Comparison of ENCODE assay signal across 21 cellular contexts in genomic region chr6:32074996-32075532, GRCh38. TPM values are rescaled to one million over a fixed set of nuclear protein-coding genes. Genes with fewer than 3 reads are reported as not detected.
A peak's percentile ranks its signal among the peaks of the same experiment; 100 is the strongest.
DNase-seq lines count a peak whose midpoint lies in the region; ATAC-seq and TF ChIP-seq lines count a peak whose summit lies in the region.
"Had no signal": no experiment of that assay in that cellular context is flagged by ENCODE, and none has a peak within 500 bp of the region (broad histone marks: within the 10 kb centered on the region; RNA-seq: fewer than 3 reads in every experiment).

No MANE protein-coding gene starts in this region.

- DNase-seq in AG08395 (ENCODE audit: low spot score) (peak; percentile 70), HFFc6 (peak; percentile 27), endodermal cell (no peak), mesothelial cell of epicardium (ENCODE audit: low spot score in 2 of 2, unreplicated experiment in 2 of 2) (no peak), NCI-H1930 (lab: John Stamatoyannopoulos, UW) (no peak), SHP77 treated with DMSO at 0.1 percent for 48 hours (lab: John Stamatoyannopoulos, UW) (no peak), inferior parietal cortex (ENCODE audit: extremely low spot score) (no peak)
- DNase-seq: activated B cell treated with CpG ODN at 0.5 μM for 24 hours; activated naive CD8-positive, alpha-beta T cell treated with anti-CD3 and anti-CD28 coated beads, Interleukin-2, amount 50 U/mL, for 24 hours; DMS79 treated with DMSO at 0.1 percent for 48 hours; hippocampal formation; NCI-H1694; NCI-H226; nucleus accumbens; stomach had no signal

- no peaks in the 10 kb centered on the region for H3K9me3 Mint-ChIP-seq in HFFc6
- H3K9me3 Mint-ChIP-seq in endodermal cell, result no peaks in the 10 kb centered on the region
- H3K9me3 Mint-ChIP-seq in mesothelial cell of epicardium, result no peaks in the 10 kb centered on the region
- no peaks in the 10 kb centered on the region for H3K9me3 Mint-ChIP-seq in activated T-helper 17 cell treated with anti-CD3 and anti-CD28 coated beads, Interleukin-2, amount 50 U/mL, for 72 hours
- H3K9me3 Mint-ChIP-seq: activated B cell treated with CpG ODN at 0.5 μM for 24 hours; activated naive CD8-positive, alpha-beta T cell treated with anti-CD3 and anti-CD28 coated beads, Interleukin-2, amount 50 U/mL, for 24 hours; activated T-helper 1 cell treated with anti-CD3 and anti-CD28 coated beads, Interleukin-12 subunit alpha, Interleukin-12 subunit beta, Interleukin-2, Interleukin-4 antibody, amounts not matched to agents 30 ng/mL and 10 ng/mL and 1 ng/mL, durations not matched to agents 14 hours and 24 hours and 36 hours; T-helper 1 cell treated with Interleukin-12 subunit alpha and Interleukin-12 subunit beta and Interleukin-4 antibody, amounts not matched to agents 30 μg/mL and 1 μg/mL, for 36 hours had no signal

- no peak overlapping the region for H3K9ac ChIP-seq in endodermal cell (ENCODE audit: extremely low read depth, low read length, poor library complexity, severe bottlenecking)

- H3K4me1 Mint-ChIP-seq in HFFc6 (ENCODE audit: low read depth) (peaks cover 38% of the 10 kb centered on the region), endodermal cell (peaks cover 8% of the 10 kb centered on the region), mesothelial cell of epicardium (peaks cover 30% of the 10 kb centered on the region)
- no peaks in the 10 kb centered on the region for H3K4me1 Mint-ChIP-seq in activated T-helper 17 cell treated with anti-CD3 and anti-CD28 coated beads, Interleukin-2, amount 50 U/mL, for 72 hours
- H3K4me1 Mint-ChIP-seq: activated B cell treated with CpG ODN at 0.5 μM for 24 hours; activated naive CD8-positive, alpha-beta T cell treated with anti-CD3 and anti-CD28 coated beads, Interleukin-2, amount 50 U/mL, for 24 hours had no signal

- no peaks in the 10 kb centered on the region for H3K4me1 ChIP-seq in endodermal cell (ENCODE audit: control insufficient read depth, insufficient read depth, low read length)
- H3K4me1 ChIP-seq: stomach had no signal

- H3K27me3 ChIP-seq in endodermal cell (ENCODE audit: control insufficient read depth, insufficient read depth, low read length, poor library complexity, severe bottlenecking), result no peaks in the 10 kb centered on the region
- H3K27me3 ChIP-seq: stomach had no signal

- no peaks in the 10 kb centered on the region for H3K36me3 ChIP-seq in endodermal cell (ENCODE audit: control insufficient read depth, insufficient read depth, low read length)

- no peaks in the 10 kb centered on the region for H3K9me3 ChIP-seq in endodermal cell (ENCODE audit: control insufficient read depth, low read length)
- H3K9me3 ChIP-seq: stomach had no signal

- no peak overlapping the region for H3K4me3 ChIP-seq in endodermal cell (ENCODE audit: low read length)
- H3K4me3 ChIP-seq: stomach had no signal

- no peak overlapping the region for H3K27ac ChIP-seq in endodermal cell (ENCODE audit: low read depth, low read length)

- H3K27ac Mint-ChIP-seq in HFFc6 (peak overlapping the region; percentile 8; the same call in 1 of the 2 replicates), endodermal cell (peak overlapping the region; percentile 38), mesothelial cell of epicardium (peak overlapping the region; percentile 52)
- H3K27ac Mint-ChIP-seq in activated T-helper 17 cell treated with anti-CD3 and anti-CD28 coated beads, Interleukin-2, amount 50 U/mL, for 72 hours, result no peak overlapping the region
- H3K27ac Mint-ChIP-seq: activated B cell treated with CpG ODN at 0.5 μM for 24 hours; activated naive CD8-positive, alpha-beta T cell treated with anti-CD3 and anti-CD28 coated beads, Interleukin-2, amount 50 U/mL, for 24 hours; activated T-helper 1 cell treated with anti-CD3 and anti-CD28 coated beads, Interleukin-12 subunit alpha, Interleukin-12 subunit beta, Interleukin-2, Interleukin-4 antibody, amounts not matched to agents 30 ng/mL and 10 ng/mL and 1 ng/mL, durations not matched to agents 14 hours and 24 hours and 36 hours; T-helper 1 cell treated with Interleukin-12 subunit alpha and Interleukin-12 subunit beta and Interleukin-4 antibody, amounts not matched to agents 30 μg/mL and 1 μg/mL, for 36 hours had no signal

- no peak for ATAC-seq in activated T-helper 17 cell treated with anti-CD3 and anti-CD28 coated beads, Interleukin-2, amount 50 U/mL, for 72 hours (replicated peaks)
- ATAC-seq: activated naive CD8-positive, alpha-beta T cell treated with anti-CD3 and anti-CD28 coated beads, Interleukin-2, amount 50 U/mL, for 24 hours had no signal

- no peak for TF ChIP-seq CTCF in HFFc6 (IDR thresholded peaks at IDR 0.05)
- no peak for TF ChIP-seq CTCF in endodermal cell (conservative IDR thresholded peaks at IDR 0.05)
- TF ChIP-seq CTCF in mesothelial cell of epicardium (IDR thresholded peaks at IDR 0.05; ENCODE audit: unreplicated experiment), result no peak

- no peaks in the 10 kb centered on the region for H3K36me3 Mint-ChIP-seq in HFFc6 (ENCODE audit: low read depth)
- H3K36me3 Mint-ChIP-seq in endodermal cell (ENCODE audit: low read depth), result no peaks in the 10 kb centered on the region
- no peaks in the 10 kb centered on the region for H3K36me3 Mint-ChIP-seq in mesothelial cell of epicardium
- H3K36me3 Mint-ChIP-seq in activated T-helper 17 cell treated with anti-CD3 and anti-CD28 coated beads, Interleukin-2, amount 50 U/mL, for 72 hours (ENCODE audit: low read depth), result no peaks in the 10 kb centered on the region

- H3K27me3 Mint-ChIP-seq in HFFc6 (ENCODE audit: insufficient read depth), result peaks cover 6% of the 10 kb centered on the region
- H3K27me3 Mint-ChIP-seq in endodermal cell (ENCODE audit: insufficient read depth), result peaks cover 1% of the 10 kb centered on the region
- no peaks in the 10 kb centered on the region for H3K27me3 Mint-ChIP-seq in mesothelial cell of epicardium (ENCODE audit: low read depth)
- H3K27me3 Mint-ChIP-seq in activated T-helper 17 cell treated with anti-CD3 and anti-CD28 coated beads, Interleukin-2, amount 50 U/mL, for 72 hours, result peaks cover 7% of the 10 kb centered on the region

- H3K4me3 Mint-ChIP-seq in HFFc6 (no peak overlapping the region), endodermal cell (no peak overlapping the region), mesothelial cell of epicardium (no peak overlapping the region)
- no peak overlapping the region for H3K4me3 Mint-ChIP-seq in activated T-helper 17 cell treated with anti-CD3 and anti-CD28 coated beads, Interleukin-2, amount 50 U/mL, for 72 hours
- H3K4me3 Mint-ChIP-seq: activated B cell treated with CpG ODN at 0.5 μM for 24 hours; activated naive CD8-positive, alpha-beta T cell treated with anti-CD3 and anti-CD28 coated beads, Interleukin-2, amount 50 U/mL, for 24 hours; activated T-helper 1 cell treated with anti-CD3 and anti-CD28 coated beads, Interleukin-12 subunit alpha, Interleukin-12 subunit beta, Interleukin-2, Interleukin-4 antibody, amounts not matched to agents 30 ng/mL and 10 ng/mL and 1 ng/mL, durations not matched to agents 14 hours and 24 hours and 36 hours; T-helper 1 cell treated with Interleukin-12 subunit alpha and Interleukin-12 subunit beta and Interleukin-4 antibody, amounts not matched to agents 30 μg/mL and 1 μg/mL, for 36 hours had no signal

- WGBS in endodermal cell (ENCODE audit: insufficient coverage in 1 of 2, insufficient read length in 1 of 2), 2 experiments, result 77 to 92% methylated on average over 5 to 8 of the region's 8 CpGs

RNA-seq across cellular contexts. Expression of gene TNXB, which starts 34.1 kb away (rescaled TPM):
- total RNA-seq in HFFc6 (2021; fragmentation: NEBNext Ultra II Directional; extraction: Animal tissue kit (Norgen Biotek cat#: 25700)), result 1 to 10 TPM in 1 of 6 experiments, under 1 TPM in 5; 0.28 to 1.4 (median 0.83) TPM
- total RNA-seq in endodermal cell, result 1 to 10 TPM; 4.0 to 9.3 TPM
- 2.2 TPM for polyA plus RNA-seq in endodermal cell (2013, experiment 1 of 2)
- polyA plus RNA-seq in endodermal cell (2013, experiment 2 of 2), result 3.7 TPM
- 10.8 to 13.9 TPM (median 13.6 TPM) in 3 replicates for total RNA-seq in mesothelial cell of epicardium
- total RNA-seq in activated T-helper 17 cell treated with anti-CD3 and anti-CD28 coated beads, Interleukin-2, amount 50 U/mL, for 72 hours, result 10 to 100 TPM in 1 of 2 donors, 1 to 10 TPM in 1; 7.2 to 26.8 TPM

RNA-seq across cellular contexts. Expression of gene CYP21A2, which starts 36.8 kb away (rescaled TPM):
- under 1 TPM in 1 of 6 experiments, not detected in 5; 0.17 TPM for total RNA-seq in HFFc6 (2021; fragmentation: NEBNext Ultra II Directional; extraction: Animal tissue kit (Norgen Biotek cat#: 25700))
- total RNA-seq in endodermal cell, result under 1 TPM in 1 of 2 donors, not detected in 1; 0.35 TPM
- polyA plus RNA-seq in endodermal cell (2013, experiment 1 of 2), result 0.21 TPM
- not detected for polyA plus RNA-seq in endodermal cell (2013, experiment 2 of 2)
- total RNA-seq in mesothelial cell of epicardium, result 0.58 to 1.2 TPM (median 0.91 TPM) in 3 replicates
- total RNA-seq in activated T-helper 17 cell treated with anti-CD3 and anti-CD28 coated beads, Interleukin-2, amount 50 U/mL, for 72 hours, result under 1 TPM; 0.16 to 0.91 TPM
- total RNA-seq: activated B cell treated with CpG ODN at 0.5 μM for 24 hours, M059J, mononuclear cell, stomach, urinary bladder had no signal

RNA-seq across cellular contexts. Expression of gene ATF6B, which starts 53.0 kb away (rescaled TPM):
- 10 to 100 TPM; 80.0 to 96.2 (median 88.7) TPM for total RNA-seq in HFFc6 (2021; fragmentation: NEBNext Ultra II Directional; extraction: Animal tissue kit (Norgen Biotek cat#: 25700))
- total RNA-seq in endodermal cell (10 to 100 TPM; 54.5 to 60.3 TPM), mesothelial cell of epicardium (95.8 to 99.8 TPM (median 96.3 TPM) in 3 replicates)
- polyA plus RNA-seq in endodermal cell (2013, experiment 1 of 2), result 67.3 TPM
- polyA plus RNA-seq in endodermal cell (2013, experiment 2 of 2), result 61.1 TPM
- total RNA-seq in activated T-helper 17 cell treated with anti-CD3 and anti-CD28 coated beads, Interleukin-2, amount 50 U/mL, for 72 hours, result 10 to 100 TPM; 73.4 to 99.9 TPM

RNA-seq across cellular contexts. Expression of gene FKBPL, which starts 55.0 kb away (rescaled TPM):
- total RNA-seq in HFFc6 (2021; fragmentation: NEBNext Ultra II Directional; extraction: Animal tissue kit (Norgen Biotek cat#: 25700)), result 1 to 10 TPM; 4.3 to 6.0 (median 4.9) TPM
- total RNA-seq in endodermal cell, result 1 to 10 TPM; 9.2 to 9.6 TPM
- 8.7 TPM for polyA plus RNA-seq in endodermal cell (2013, experiment 1 of 2)
- 9.2 TPM for polyA plus RNA-seq in endodermal cell (2013, experiment 2 of 2)
- 5.4 to 6.0 TPM (median 6.0 TPM) in 3 replicates for total RNA-seq in mesothelial cell of epicardium
- 1 to 10 TPM; 7.4 to 9.3 TPM for total RNA-seq in activated T-helper 17 cell treated with anti-CD3 and anti-CD28 coated beads, Interleukin-2, amount 50 U/mL, for 72 hours

Comparison
In these comparisons a context has a peak if more than half of its experiments do, and no peak if none do; other contexts are left out.
1. DNase-seq: peak in AG08395 (single experiment) and HFFc6 (single experiment); none in endodermal cell (single experiment), mesothelial cell of epicardium (0 of 2), NCI-H1930 (0 of 2), SHP77 treated with DMSO at 0.1 percent for 48 hours (single experiment) and inferior parietal cortex (single experiment).